ENCODE assay signal across 7 cellular contexts in the genomic region with DNA sequence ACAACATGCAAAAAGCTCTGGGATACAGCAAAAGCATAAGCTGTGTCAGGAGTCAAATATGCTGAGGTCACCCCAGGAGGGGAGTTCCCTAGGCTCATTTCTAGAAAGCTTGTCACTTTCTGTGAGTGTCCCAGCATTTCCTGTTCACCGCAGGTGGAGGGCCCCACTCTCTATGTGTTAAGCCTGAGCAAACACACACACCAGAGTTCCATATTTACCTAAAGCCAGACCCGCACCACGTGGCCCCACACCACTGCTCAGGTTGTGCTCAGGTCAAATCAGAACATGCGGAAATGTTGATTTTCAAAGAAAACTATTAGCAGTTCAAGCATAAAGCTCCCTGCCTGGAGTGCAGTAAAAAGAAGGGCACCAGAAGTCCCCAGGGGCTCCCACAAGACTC.
DNase-seq lines count a peak whose midpoint lies in the region; ATAC-seq and TF ChIP-seq lines count a peak whose summit lies in the region.

No MANE protein-coding gene starts in this region.

- H3K4me3 ChIP-seq in kidney epithelial cell (ENCODE audit: low read depth, low read length) (no peak overlapping the region), psoas muscle (no peak overlapping the region)

- WGBS in psoas muscle, 3 donors = 69 to 71% (median 70%) methylated on average over 4 of the region's 4 CpGs

- TF ChIP-seq CTCF in GM20000 (IDR thresholded peaks at IDR 0.05; ENCODE audit: extremely low read depth, missing control alignments) (no peak), kidney epithelial cell (IDR thresholded peaks at IDR 0.05; ENCODE audit: insufficient read depth, low read length, poor library complexity, severe bottlenecking) (no peak), psoas muscle (IDR thresholded peaks at IDR 0.05) (no peak)

- intact Hi-C loops in psoas muscle (cut with DNase I) = no loop called here

- H3K9me3 ChIP-seq in psoas muscle = no peaks in the 10 kb centered on the region

- no peaks in the 10 kb centered on the region for H3K4me1 ChIP-seq in psoas muscle

- no peak overlapping the region for H3K27ac ChIP-seq in psoas muscle

- ATAC-seq in GM18517 (IDR thresholded peaks at IDR 0.05; ENCODE audit: unreplicated experiment) (peak; percentile 93), HG03280 (IDR thresholded peaks at IDR 0.05; ENCODE audit: unreplicated experiment) (peak; percentile 94), psoas muscle (no peak)

- H3K27me3 ChIP-seq in kidney epithelial cell (ENCODE audit: control insufficient read depth, insufficient read depth, low read length) = no peaks in the 10 kb centered on the region
- H3K27me3 ChIP-seq in psoas muscle (ENCODE audit: insufficient read depth in 3 of 3, low read length in 2 of 3) = peaks cover 0 to 5% (median 4%) of the 10 kb centered on the region in 3 donors

- H3K36me3 ChIP-seq in kidney epithelial cell (ENCODE audit: control insufficient read depth, insufficient read depth, low read length) (no peaks in the 10 kb centered on the region), psoas muscle (ENCODE audit: insufficient read depth in 1 of 2, low read depth in 1 of 2) (no peaks in the 10 kb centered on the region)

- DNase-seq in GM20000 (ENCODE audit: low spot score) = peak; percentile 89
- DNase-seq in kidney epithelial cell (ENCODE audit: low read depth) = peak; percentile 21
- DNase-seq in psoas muscle = no peak
- DNase-seq in Ammon's horn (ENCODE audit: low spot score) = no peak
- DNase-seq in NCI-H1092 (lab: John Stamatoyannopoulos, UW) = no peak

Comparison
In these comparisons a context has a peak if more than half of its experiments do, and no peak if none do; other contexts are left out.
1. ATAC-seq: peak in GM18517 (single experiment) and HG03280 (single experiment); none in psoas muscle (0 of 4).
2. DNase-seq: peak in GM20000 (single experiment) and kidney epithelial cell (single experiment); none in psoas muscle (0 of 2), Ammon's horn (single experiment) and NCI-H1092 (single experiment).